Comparison of ENCODE assay signal across 20 cellular contexts in the genomic region with DNA sequence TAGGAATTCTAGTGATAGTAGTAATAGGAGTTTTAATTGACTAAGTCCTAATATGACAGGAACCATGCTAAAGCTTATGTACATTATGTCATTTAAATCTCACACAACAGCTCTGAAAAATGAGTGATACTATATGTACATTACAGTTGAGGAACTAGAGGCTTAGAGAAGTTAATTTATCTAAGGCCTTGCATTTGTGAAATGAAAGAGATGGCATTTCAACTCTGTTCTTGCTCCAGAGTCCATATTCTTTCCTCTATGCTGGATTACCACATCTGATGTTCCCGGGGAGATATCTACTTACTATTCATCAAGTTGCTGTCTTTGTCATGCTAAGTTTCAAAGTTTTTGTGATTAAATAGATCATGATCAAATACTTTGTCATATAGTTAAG. TPM values are rescaled to one million over a fixed set of nuclear protein-coding genes. Genes with fewer than 3 reads are reported as not detected.
A peak's percentile ranks its signal among the peaks of the same experiment; 100 is the strongest.
DNase-seq lines count a peak whose midpoint lies in the region; ATAC-seq, FAIRE-seq and TF ChIP-seq lines count a peak whose summit lies in the region.
"Had no signal": no experiment of that assay in that cellular context is flagged by ENCODE, and none has a peak within 500 bp of the region (broad histone marks: within the 10 kb centered on the region; RNA-seq: fewer than 3 reads in every experiment).

No MANE protein-coding gene starts in this region.

- H3K27ac ChIP-seq in K562 (ENCODE audit: extremely low read depth, low read depth, low read length): no peak overlapping the region
- H3K27ac ChIP-seq in lower lobe of right lung: peak overlapping the region; percentile 51
- H3K27ac ChIP-seq: dorsolateral prefrontal cortex, vagina had no signal

- CTCF ChIA-PET in K562 (lab: Yijun Ruan, JAX; ENCODE audit: low intra/inter-chr PET ratio): no interaction called here

- no TSS peak for BruUV-seq in K562 (replicated peaks; lab: Mats Ljungman, UMichigan)

- H4K20me1 ChIP-seq in K562 (replicated peaks; ENCODE audit: control insufficient read depth, insufficient read depth, low read length): peaks cover 6% of the 10 kb centered on the region; the same call in 1 of the 2 replicates

- H3K4me3 Mint-ChIP-seq in natural killer cell treated with Interleukin-12 subunit alpha and Interleukin-12 subunit beta and Interleukin-15 and Interleukin-18, amount 100 ng/mL, for 72 hours: no peak overlapping the region
- H3K4me3 Mint-ChIP-seq in natural killer cell: no peak overlapping the region
- H3K4me3 Mint-ChIP-seq: activated naive CD4-positive, alpha-beta T cell treated with anti-CD3 and anti-CD28 coated beads, Interleukin-2, amount 50 U/mL, for 24 hours; brain; CD8-positive, alpha-beta memory T cell; immature natural killer cell had no signal

- no peak for TF ChIP-seq POLR2A in K562 (conservative IDR thresholded peaks at IDR 0.05)

- peaks cover 98% of the 10 kb centered on the region for H3K79me2 ChIP-seq in K562 (ENCODE audit: control insufficient read depth, insufficient read depth, low read length)

- no peak overlapping the region for H2AFZ ChIP-seq in K562 (ENCODE audit: low read depth, low read length)

- no peaks in the 10 kb centered on the region for H3K9me1 ChIP-seq in K562 (ENCODE audit: control insufficient read depth, insufficient read depth, low read length)

- TF ChIP-seq CTCF in natural killer cell (IDR thresholded peaks at IDR 0.05) (no peak), K562 (IDR thresholded peaks at IDR 0.05 in 2 of 3, conservative IDR thresholded peaks at IDR 0.05 in 1 of 3; ENCODE audit: insufficient read depth in 2 of 3, low read depth in 1 of 3, low read length in 3 of 3) (no peak), lower lobe of right lung (IDR thresholded peaks at IDR 0.05) (no peak)

- no peak for TF ChIP-seq EP300 in K562 (IDR thresholded peaks at IDR 0.05; ENCODE audit: low read length)

- H3K4me1 Mint-ChIP-seq in natural killer cell treated with Interleukin-12 subunit alpha and Interleukin-12 subunit beta and Interleukin-15 and Interleukin-18, amount 100 ng/mL, for 72 hours (ENCODE audit: low read depth in 2 of 2): peaks cover 63% of the 10 kb centered on the region in 2 donors
- H3K4me1 Mint-ChIP-seq in natural killer cell: peaks cover 57 to 68% of the 10 kb centered on the region in 2 donors

- H3K27me3 Mint-ChIP-seq in natural killer cell treated with Interleukin-12 subunit alpha and Interleukin-12 subunit beta and Interleukin-15 and Interleukin-18, amount 100 ng/mL, for 72 hours: no peaks in the 10 kb centered on the region
- no peaks in the 10 kb centered on the region for H3K27me3 Mint-ChIP-seq in natural killer cell (ENCODE audit: low read depth in 2 of 2)
- H3K27me3 Mint-ChIP-seq: activated naive CD4-positive, alpha-beta T cell treated with anti-CD3 and anti-CD28 coated beads, Interleukin-2, amount 50 U/mL, for 24 hours; CD8-positive, alpha-beta memory T cell had no signal

- H3K4me1 ChIP-seq in K562 (replicated peaks in 1 of 2; ENCODE audit: control insufficient read depth in 2 of 2, insufficient read depth in 2 of 2, low read length in 2 of 2) (peaks cover 0 to 48% of the 10 kb centered on the region in 2 experiments; a peak in 4 of 5 replicates), lower lobe of right lung (peaks cover 50% of the 10 kb centered on the region)

- no peak for FAIRE-seq in K562 (lab: Jason Lieb, UNC)

- H3K9me3 ChIP-seq in K562 (replicated peaks; ENCODE audit: control insufficient read depth, insufficient read depth, low read depth, low read length) (no peaks in the 10 kb centered on the region), lower lobe of right lung (no peaks in the 10 kb centered on the region)
- H3K9me3 ChIP-seq: vagina had no signal

- peak overlapping the region; percentile 5 to 15 for H3K27ac Mint-ChIP-seq in natural killer cell treated with Interleukin-12 subunit alpha and Interleukin-12 subunit beta and Interleukin-15 and Interleukin-18, amount 100 ng/mL, for 72 hours
- no peak overlapping the region for H3K27ac Mint-ChIP-seq in natural killer cell
- H3K27ac Mint-ChIP-seq: activated naive CD4-positive, alpha-beta T cell treated with anti-CD3 and anti-CD28 coated beads, Interleukin-2, amount 50 U/mL, for 24 hours; CD8-positive, alpha-beta memory T cell had no signal

- no peaks in the 10 kb centered on the region for H3K9me3 Mint-ChIP-seq in natural killer cell treated with Interleukin-12 subunit alpha and Interleukin-12 subunit beta and Interleukin-15 and Interleukin-18, amount 100 ng/mL, for 72 hours
- no peaks in the 10 kb centered on the region for H3K9me3 Mint-ChIP-seq in natural killer cell
- H3K9me3 Mint-ChIP-seq: activated naive CD4-positive, alpha-beta T cell treated with anti-CD3 and anti-CD28 coated beads, Interleukin-2, amount 50 U/mL, for 24 hours; brain; CD8-positive, alpha-beta memory T cell; immature natural killer cell had no signal

- H3K9ac ChIP-seq in K562 (ENCODE audit: insufficient read depth in 1 of 2, low read depth in 2 of 2, low read length in 2 of 2): no peak overlapping the region

- peaks cover 6% of the 10 kb centered on the region for H3K36me3 Mint-ChIP-seq in natural killer cell treated with Interleukin-12 subunit alpha and Interleukin-12 subunit beta and Interleukin-15 and Interleukin-18, amount 100 ng/mL, for 72 hours
- no peaks in the 10 kb centered on the region for H3K36me3 Mint-ChIP-seq in natural killer cell
- H3K36me3 Mint-ChIP-seq: immature natural killer cell had no signal

- intact Hi-C loops in natural killer cell (cut with micrococcal nuclease): no loop called here
- intact Hi-C loops in K562 (cut with micrococcal nuclease): no loop called here
- intact Hi-C loops in lower lobe of right lung (cut with DNase I): no loop called here

- 81% methylated on average over 1 of the region's 1 CpG for WGBS in K562 (ENCODE audit: insufficient coverage, low coverage, missing lambda C conversion rate)

- POLR2A ChIA-PET in K562 (lab: Yijun Ruan, JAX): interaction anchor here (0.6 to 1.1 kb wide), 5 partner anchors 9 to 160 kb away, joined by 3 to 7 read pairs (median 4); no protein-coding TSS in a partner anchor

- no peak overlapping the region for H3K4me3 ChIP-seq in K562
- H3K4me3 ChIP-seq in lower lobe of right lung: no peak overlapping the region
- H3K4me3 ChIP-seq: dorsolateral prefrontal cortex, vagina had no signal

- no peak for TF ChIP-seq RAD21 in K562 (CRISPR knock-in tag; conservative IDR thresholded peaks at IDR 0.05 in 1 of 2, IDR thresholded peaks at IDR 0.05 in 1 of 2)

- in situ Hi-C loops in K562 (cut with MboI): no loop called here

- no peak for DNase-seq in natural killer cell treated with Interleukin-12 subunit alpha and Interleukin-12 subunit beta and Interleukin-15 and Interleukin-18, amount 100 ng/mL, for 72 hours (ENCODE audit: low spot score)
- DNase-seq in natural killer cell (no peak), K562 (ENCODE audit: extremely low read depth in 1 of 4, low spot score in 3 of 4) (no peak), lower lobe of right lung (no peak), mucosa of gallbladder (ENCODE audit: low spot score) (no peak), GM19238 (ENCODE audit: insufficient read length, low spot score) (no peak), glomerular visceral epithelial cell (ENCODE audit: extremely low spot score) (no peak)
- DNase-seq: CD8-positive, alpha-beta memory T cell; dorsolateral prefrontal cortex; EL; immature natural killer cell; mesendoderm; NCI-H1092; NCI-H2081 treated with DMSO at 0.1 percent for 48 hours; NCI-H510A treated with DMSO at 0.1 percent for 48 hours; stimulated activated naive CD8-positive, alpha-beta T cell treated with anti-CD3 and anti-CD28 coated beads, Interleukin-15, Interleukin-2, amounts not matched to agents 100 U/mL and 50 U/mL, for 24 hours had no signal

- H3K27me3 ChIP-seq in K562 (ENCODE audit: control insufficient read depth in 2 of 2, insufficient read depth in 2 of 2, low read length in 2 of 2) (no peaks in the 10 kb centered on the region), lower lobe of right lung (ENCODE audit: low read depth) (no peaks in the 10 kb centered on the region)
- H3K27me3 ChIP-seq: dorsolateral prefrontal cortex, vagina had no signal

- no peak overlapping the region for H3K4me2 ChIP-seq in K562 (ENCODE audit: insufficient read depth, low read length)

- H3K36me3 ChIP-seq in K562 (ENCODE audit: control insufficient read depth, insufficient read depth, low read length): peaks cover 19% of the 10 kb centered on the region
- H3K36me3 ChIP-seq in lower lobe of right lung: no peaks in the 10 kb centered on the region
- H3K36me3 ChIP-seq: vagina had no signal

- ATAC-seq in natural killer cell treated with Interleukin-12 subunit alpha and Interleukin-12 subunit beta and Interleukin-15 and Interleukin-18, amount 100 ng/mL, for 72 hours: no peak
- no peak for ATAC-seq in natural killer cell
- no peak for ATAC-seq in K562
- peak in 1 of 2 donors; percentile 35 for ATAC-seq in lower lobe of right lung
- no peak for ATAC-seq in GM19397 (IDR thresholded peaks at IDR 0.05; ENCODE audit: unreplicated experiment)

RNA-seq across cellular contexts. Expression of gene AGPS, which starts 5.7 kb away (rescaled TPM):
- total RNA-seq in natural killer cell treated with Interleukin-12 subunit alpha and Interleukin-12 subunit beta and Interleukin-15 and Interleukin-18, amount 100 ng/mL, for 72 hours: 10 to 100 TPM; 54.3 to 62.2 TPM
- total RNA-seq in natural killer cell: 10 to 100 TPM; 27.4 to 36.0 (median 35.6) TPM
- 22.6 and 91.3 TPM in 2 replicates for total RNA-seq in K562 (2011; cell fraction: chromatin; rRNA removed; ENCODE audit: low replicate concordance)
- 7.7 and 12.5 TPM in 2 replicates for total RNA-seq in K562 (2011; cell fraction: nucleolus; rRNA removed)
- total RNA-seq in K562 (2011; cell fraction: nucleoplasm; rRNA removed): 32.9 and 66.5 TPM in 2 replicates
- total RNA-seq in K562 (2014; rRNA removed): 144 and 211 TPM in 2 replicates
- total RNA-seq in K562 (2014; rRNA removed; fragmentation: Illumina TruSeq; extraction: Trizol): 80.7 and 91.4 TPM in 2 replicates
- total RNA-seq in K562 (2015; rRNA removed; fragmentation: Illumina TruSeq; extraction: Trizol): 66.2 and 73.4 TPM in 2 replicates
- 95.6 and 97.1 TPM in 2 replicates for total RNA-seq in K562 (2021)
- 30.5 and 63.1 TPM in 2 replicates for polyA plus RNA-seq in K562 (2011; rRNA removed)
- 10.1 and 10.3 TPM in 2 replicates for polyA plus RNA-seq in K562 (2011; cell fraction: cytosol; rRNA removed)
- polyA plus RNA-seq in K562 (2011; cell fraction: nucleus; rRNA removed): 11.9 and 21.7 TPM in 2 replicates
- 39.2 and 44.1 TPM in 2 replicates for polyA plus RNA-seq in K562 (2012)
- polyA plus RNA-seq in K562 (2014; fragmentation: Illumina TruSeq; extraction: Trizol): 43.8 and 53.3 TPM in 2 replicates
- polyA plus RNA-seq in K562 (2014; fragmentation: Nextera tagmentation; extraction: Ambion mirVana): 10 to 100 TPM; 15.5 to 15.6 TPM
- 55.5 and 60.1 TPM in 2 replicates for polyA plus RNA-seq in K562 (2014; rRNA removed)
- 78.3 and 102 TPM in 2 replicates for polyA minus RNA-seq in K562 (2011; rRNA and poly(A)+ RNA removed)
- 27.3 and 41.2 TPM in 2 replicates for polyA minus RNA-seq in K562 (2011; cell fraction: cytosol; rRNA and poly(A)+ RNA removed)
- 27.6 and 51.5 TPM in 2 replicates for polyA minus RNA-seq in K562 (2011; cell fraction: nucleus; rRNA and poly(A)+ RNA removed)
- 60.1 TPM for total RNA-seq in lower lobe of right lung
- 34.5 TPM for total RNA-seq in mucosa of gallbladder

Comparison
In these comparisons a context has a peak if more than half of its experiments do, and no peak if none do; other contexts are left out.
1. H3K27ac Mint-ChIP-seq: peak in natural killer cell treated with Interleukin-12 subunit alpha and Interleukin-12 subunit beta and Interleukin-15 and Interleukin-18, amount 100 ng/mL, for 72 hours (2 of 2); none in natural killer cell (0 of 2).